In the genomic region with DNA sequence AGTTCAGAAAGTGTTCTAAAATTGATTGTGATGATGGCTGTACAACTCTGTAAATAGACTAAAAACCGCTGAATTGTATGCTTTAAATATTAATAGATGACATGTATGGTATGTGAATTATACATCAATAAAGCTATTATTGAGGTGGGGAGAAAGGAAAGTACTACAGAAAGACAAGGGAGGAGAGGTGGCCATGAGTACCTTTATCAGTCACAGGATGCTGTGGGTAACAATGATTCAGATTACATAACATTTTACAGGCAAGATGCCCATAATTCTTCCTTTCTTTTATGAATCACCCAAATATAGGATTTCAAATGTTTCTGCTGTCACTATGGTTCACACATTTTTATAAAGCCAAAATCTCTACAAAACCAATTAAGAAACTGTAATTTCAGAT, we compare ENCODE assay signal across 11 cellular contexts. TPM values are rescaled to one million over a fixed set of nuclear protein-coding genes. Genes with fewer than 3 reads are reported as not detected.
DNase-seq lines count a peak whose midpoint lies in the region; ATAC-seq and TF ChIP-seq lines count a peak whose summit lies in the region.
"Not testable (repeated sequence)": the region's sequence is repeated elsewhere in the genome, so short reads cannot be mapped to it uniquely, and the experiment has no call there.
"Had no signal": no experiment of that assay in that cellular context is flagged by ENCODE, and none has a peak within 500 bp of the region (broad histone marks: within the 10 kb centered on the region; RNA-seq: fewer than 3 reads in every experiment).

No MANE protein-coding gene starts in this region.

- H3K79me2 ChIP-seq in PC-3 (ENCODE audit: low read length), result not testable (repeated sequence)

- H2AFZ ChIP-seq in PC-3 (ENCODE audit: low read length), result not testable (repeated sequence)

- not testable (repeated sequence) for H3K27ac ChIP-seq in PC-3 (ENCODE audit: low read length)

- H3K27me3 ChIP-seq in PC-3 (ENCODE audit: low read length), result not testable (repeated sequence)

- H3K4me1 Mint-ChIP-seq in activated CD4-positive, alpha-beta T cell treated with anti-CD3 and anti-CD28 coated beads for 36 hours; central memory CD8-positive, alpha-beta T cell; natural killer cell; stimulated activated effector memory CD8-positive, alpha-beta T cell treated with anti-CD3 and anti-CD28 coated beads, Interleukin-12 subunit alpha, Interleukin-12 subunit beta, amount 100 ng/mL, for 72 hours: not testable (repeated sequence)

- H3K27me3 Mint-ChIP-seq in activated CD4-positive, alpha-beta T cell treated with anti-CD3 and anti-CD28 coated beads for 36 hours; central memory CD8-positive, alpha-beta T cell; natural killer cell (ENCODE audit: low read depth in 2 of 2): not testable (repeated sequence)

- not testable (repeated sequence) for H3K9me2 ChIP-seq in PC-3 (replicated peaks; ENCODE audit: low read length)

- not testable (repeated sequence) for DNase-seq in PC-3; activated CD4-positive, alpha-beta T cell treated with anti-CD3 and anti-CD28 coated beads for 36 hours; central memory CD8-positive, alpha-beta T cell (ENCODE audit: low spot score in 2 of 2); natural killer cell; stimulated activated effector memory CD8-positive, alpha-beta T cell treated with anti-CD3 and anti-CD28 coated beads, Interleukin-12 subunit alpha, Interleukin-12 subunit beta, amount 100 ng/mL, for 72 hours (ENCODE audit: low spot score in 2 of 2)

- CTCF ChIA-PET in PC-3 (lab: Charles Lee); activated CD4-positive, alpha-beta T cell treated with anti-CD3 and anti-CD28 coated beads for 36 hours (lab: Charles Lee): not testable (repeated sequence)

- not testable (repeated sequence) for H3K4me1 ChIP-seq in PC-3 (ENCODE audit: insufficient read depth, low read length)

- not testable (repeated sequence) for H3K4me3 Mint-ChIP-seq in activated CD4-positive, alpha-beta T cell treated with anti-CD3 and anti-CD28 coated beads for 36 hours; central memory CD8-positive, alpha-beta T cell; natural killer cell; stimulated activated effector memory CD8-positive, alpha-beta T cell treated with anti-CD3 and anti-CD28 coated beads, Interleukin-12 subunit alpha, Interleukin-12 subunit beta, amount 100 ng/mL, for 72 hours

- H3F3A ChIP-seq in PC-3 (ENCODE audit: low read length, unreplicated experiment), result not testable (repeated sequence)

- ATAC-seq in PC-3, result peak; percentile 80
- ATAC-seq in SK-N-SH treated with all-trans-retinoic acid at 6 μM for 48 hours, result peak; percentile 42; the same call in 2 of the 3 replicates
- peak; percentile 44 for ATAC-seq in activated CD4-positive, alpha-beta T cell treated with anti-CD3 and anti-CD28 coated beads for 36 hours
- ATAC-seq in central memory CD8-positive, alpha-beta T cell (replicated peaks; ENCODE audit: extremely low read depth, poor library complexity, severe bottlenecking), result peak; percentile 77
- ATAC-seq in natural killer cell, result peak in 2 of 3 donors; percentile 28 to 34
- ATAC-seq in stimulated activated effector memory CD8-positive, alpha-beta T cell treated with anti-CD3 and anti-CD28 coated beads, Interleukin-12 subunit alpha, Interleukin-12 subunit beta, amount 100 ng/mL, for 72 hours, result peak; percentile 70

- not testable (repeated sequence) for H3K4me3 ChIP-seq in PC-3 (ENCODE audit: low read length)

- H3K36me3 ChIP-seq in PC-3 (ENCODE audit: low read depth, low read length), result not testable (repeated sequence)

- H4K20me1 ChIP-seq in PC-3 (ENCODE audit: low read length), result not testable (repeated sequence)

- H3K4me2 ChIP-seq in PC-3 (ENCODE audit: low read length), result not testable (repeated sequence)

- H3K9me3 Mint-ChIP-seq in activated CD4-positive, alpha-beta T cell treated with anti-CD3 and anti-CD28 coated beads for 36 hours (ENCODE audit: low read depth); central memory CD8-positive, alpha-beta T cell; natural killer cell; stimulated activated effector memory CD8-positive, alpha-beta T cell treated with anti-CD3 and anti-CD28 coated beads, Interleukin-12 subunit alpha, Interleukin-12 subunit beta, amount 100 ng/mL, for 72 hours: not testable (repeated sequence)

- BruUV-seq in PC-3 (replicated peaks; lab: Mats Ljungman, UMichigan), result not testable (repeated sequence)

- H3K36me3 Mint-ChIP-seq in activated CD4-positive, alpha-beta T cell treated with anti-CD3 and anti-CD28 coated beads for 36 hours (ENCODE audit: low read depth); central memory CD8-positive, alpha-beta T cell (ENCODE audit: insufficient read depth); natural killer cell; stimulated activated effector memory CD8-positive, alpha-beta T cell treated with anti-CD3 and anti-CD28 coated beads, Interleukin-12 subunit alpha, Interleukin-12 subunit beta, amount 100 ng/mL, for 72 hours: not testable (repeated sequence)

- not testable (repeated sequence) for TF ChIP-seq CTCF in PC-3 (conservative IDR thresholded peaks at IDR 0.05; ENCODE audit: low read depth, low read length); natural killer cell (IDR thresholded peaks at IDR 0.05)

- not testable (repeated sequence) for H3K27ac Mint-ChIP-seq in activated CD4-positive, alpha-beta T cell treated with anti-CD3 and anti-CD28 coated beads for 36 hours; central memory CD8-positive, alpha-beta T cell (ENCODE audit: low read depth); natural killer cell; stimulated activated effector memory CD8-positive, alpha-beta T cell treated with anti-CD3 and anti-CD28 coated beads, Interleukin-12 subunit alpha, Interleukin-12 subunit beta, amount 100 ng/mL, for 72 hours

- POLR2A ChIA-PET in PC-3 (lab: Charles Lee; ENCODE audit: unreplicated experiment); activated CD4-positive, alpha-beta T cell treated with anti-CD3 and anti-CD28 coated beads for 36 hours (lab: Charles Lee): not testable (repeated sequence)

- intact Hi-C loops in PC-3 (cut with micrococcal nuclease); activated CD4-positive, alpha-beta T cell treated with anti-CD3 and anti-CD28 coated beads for 36 hours (cut with DNase I, micrococcal nuclease); natural killer cell (cut with micrococcal nuclease): not testable (repeated sequence)

- H3K9ac ChIP-seq in PC-3 (ENCODE audit: low read length), result not testable (repeated sequence)

- H3K9me3 ChIP-seq in PC-3 (ENCODE audit: low read length), result not testable (repeated sequence)

RNA-seq across cellular contexts. Expression of gene TBC1D3, which starts 28.5 kb away (rescaled TPM):
- total RNA-seq in PC-3 (2014; rRNA removed) (not detected in 2 replicates), natural killer cell (not detected)
- not detected for total RNA-seq in activated CD4-positive, alpha-beta T cell treated with anti-CD3 and anti-CD28 coated beads for 36 hours
- total RNA-seq: A172; Caco-2; Calu3; CD4-positive, alpha-beta T cell; CD8-positive, alpha-beta T cell had no signal
